Comparison of ENCODE assay signal across 27 cellular contexts in genomic region chr1:70387507-70387906, GRCh38.
"Had no signal": no experiment of that assay in that cellular context is flagged by ENCODE, and none has a peak within 500 bp of the region (broad histone marks: within the 10 kb centered on the region; RNA-seq: fewer than 3 reads in every experiment).

No MANE protein-coding gene starts in this region.

- H3K27ac Mint-ChIP-seq: activated CD4-positive, alpha-beta T cell treated with anti-CD3 and anti-CD28 coated beads, Interleukin-2, amount 10 ng/mL, durations not matched to agents 24 days and 14 days; activated CD8-positive, alpha-beta T cell treated with anti-CD3 and anti-CD28 coated beads, Interleukin-2, amount 10 ng/mL, durations not matched to agents 7 days and 5 days; activated naive CD4-positive, alpha-beta T cell treated with anti-CD3 and anti-CD28 coated beads, Interleukin-2, amount 50 U/mL, for 24 hours; activated naive CD8-positive, alpha-beta T cell treated with anti-CD3 and anti-CD28 coated beads, Interleukin-2, amount 10 ng/mL, durations not matched to agents 7 days and 5 days; activated T-cell treated with anti-CD3 and anti-CD28 coated beads, Interleukin-2, amount 50 U/mL, for 24 hours; activated T-helper 2 cell treated with anti-CD3 and anti-CD28 coated beads, Interferon-gamma antibody, Interleukin-2, Interleukin-4, amounts not matched to agents 10 μg/mL and 5 μg/mL and 100 μg/mL, durations not matched to agents 14 hours and 24 hours and 36 hours; T-helper 1 cell treated with Interleukin-12 subunit alpha and Interleukin-12 subunit beta and Interleukin-4 antibody, amounts not matched to agents 30 μg/mL and 1 μg/mL, for 36 hours; T-helper 2 cell treated with Interferon-gamma antibody and Interleukin-4, amounts not matched to agents 5 μg/mL and 100 μg/mL, for 36 hours had no signal

- ATAC-seq: activated CD8-positive, alpha-beta T cell treated with anti-CD3 and anti-CD28 coated beads, Interleukin-2, amount 10 ng/mL, durations not matched to agents 7 days and 5 days; body of pancreas; Panc1 had no signal

- H3K27ac ChIP-seq: body of pancreas, breast epithelium, SJSA1 had no signal

- DNase-seq: activated CD4-positive, alpha-beta T cell treated with anti-CD3 and anti-CD28 coated beads, Interleukin-2, amount 10 ng/mL, durations not matched to agents 24 days and 14 days; activated CD4-positive, alpha-beta T cell treated with anti-CD3 and anti-CD28 coated beads, Interleukin-2, amount 50 U/mL, for 4 hours; activated CD8-positive, alpha-beta T cell treated with anti-CD3 and anti-CD28 coated beads, Interleukin-2, amount 10 ng/mL, durations not matched to agents 7 days and 5 days; activated gamma-delta T cell; activated naive CD4-positive, alpha-beta T cell treated with Interleukin-2 at 50 U/mL for 16 hours; activated naive CD8-positive, alpha-beta T cell treated with anti-CD3 and anti-CD28 coated beads, Interleukin-2, amount 10 ng/mL, durations not matched to agents 7 days and 5 days; activated T-cell treated with anti-CD3 and anti-CD28 coated beads, Interleukin-2, amount 50 U/mL, for 24 hours; body of pancreas; NCI-H1105; NCI-H1417 treated with DMSO at 0.1 percent for 48 hours; NCI-H187 treated with DMSO at 0.1 percent for 48 hours; NCI-H2081; NCI-H2171 treated with DMSO at 0.1 percent for 48 hours; NCI-H2227 treated with DMSO at 0.1 percent for 48 hours; NCI-H446; NCI-H510A treated with DMSO at 0.1 percent for 48 hours; NCI-H526 treated with DMSO at 0.1 percent for 48 hours; NCI-H774; SHP77; SK-N-SH had no signal

- H3K9me2 ChIP-seq: SK-N-SH had no signal

- H3K36me3 Mint-ChIP-seq: activated naive CD4-positive, alpha-beta T cell treated with anti-CD3 and anti-CD28 coated beads, Interleukin-2, amount 50 U/mL, for 24 hours; activated naive CD8-positive, alpha-beta T cell treated with anti-CD3 and anti-CD28 coated beads, Interleukin-2, amount 10 ng/mL, durations not matched to agents 7 days and 5 days had no signal

- H3K27me3 ChIP-seq: body of pancreas, breast epithelium, SJSA1 had no signal

- H3K4me3 Mint-ChIP-seq: activated CD4-positive, alpha-beta T cell treated with anti-CD3 and anti-CD28 coated beads, Interleukin-2, amount 10 ng/mL, durations not matched to agents 24 days and 14 days; activated CD8-positive, alpha-beta T cell treated with anti-CD3 and anti-CD28 coated beads, Interleukin-2, amount 10 ng/mL, durations not matched to agents 7 days and 5 days; activated naive CD4-positive, alpha-beta T cell treated with anti-CD3 and anti-CD28 coated beads, Interleukin-2, amount 50 U/mL, for 24 hours; activated naive CD8-positive, alpha-beta T cell treated with anti-CD3 and anti-CD28 coated beads, Interleukin-2, amount 10 ng/mL, durations not matched to agents 7 days and 5 days; activated T-cell treated with anti-CD3 and anti-CD28 coated beads, Interleukin-2, amount 50 U/mL, for 24 hours; T-helper 1 cell treated with Interleukin-12 subunit alpha and Interleukin-12 subunit beta and Interleukin-4 antibody, amounts not matched to agents 30 μg/mL and 1 μg/mL, for 36 hours; T-helper 2 cell treated with Interferon-gamma antibody and Interleukin-4, amounts not matched to agents 5 μg/mL and 100 μg/mL, for 36 hours had no signal

- H3K9me3 ChIP-seq: body of pancreas, breast epithelium, SJSA1, SK-N-SH had no signal

- H3K36me3 ChIP-seq: breast epithelium, SJSA1 had no signal

- H3K4me1 ChIP-seq: body of pancreas, breast epithelium, SJSA1 had no signal

- H3K9me3 Mint-ChIP-seq: activated CD4-positive, alpha-beta T cell treated with anti-CD3 and anti-CD28 coated beads, Interleukin-2, amount 10 ng/mL, durations not matched to agents 24 days and 14 days; activated naive CD4-positive, alpha-beta T cell treated with anti-CD3 and anti-CD28 coated beads, Interleukin-2, amount 50 U/mL, for 24 hours; activated naive CD8-positive, alpha-beta T cell treated with anti-CD3 and anti-CD28 coated beads, Interleukin-2, amount 10 ng/mL, durations not matched to agents 7 days and 5 days; activated T-cell treated with anti-CD3 and anti-CD28 coated beads, Interleukin-2, amount 50 U/mL, for 24 hours; activated T-helper 2 cell treated with anti-CD3 and anti-CD28 coated beads, Interferon-gamma antibody, Interleukin-2, Interleukin-4, amounts not matched to agents 10 μg/mL and 5 μg/mL and 100 μg/mL, durations not matched to agents 14 hours and 24 hours and 36 hours; T-helper 1 cell treated with Interleukin-12 subunit alpha and Interleukin-12 subunit beta and Interleukin-4 antibody, amounts not matched to agents 30 μg/mL and 1 μg/mL, for 36 hours; T-helper 2 cell treated with Interferon-gamma antibody and Interleukin-4, amounts not matched to agents 5 μg/mL and 100 μg/mL, for 36 hours had no signal

- H3K4me2 ChIP-seq: SK-N-SH had no signal

- H3K4me1 Mint-ChIP-seq: activated CD4-positive, alpha-beta T cell treated with anti-CD3 and anti-CD28 coated beads, Interleukin-2, amount 10 ng/mL, durations not matched to agents 24 days and 14 days; activated naive CD4-positive, alpha-beta T cell treated with anti-CD3 and anti-CD28 coated beads, Interleukin-2, amount 50 U/mL, for 24 hours; activated naive CD8-positive, alpha-beta T cell treated with anti-CD3 and anti-CD28 coated beads, Interleukin-2, amount 10 ng/mL, durations not matched to agents 7 days and 5 days had no signal

- H3K4me3 ChIP-seq: body of pancreas, breast epithelium, SJSA1 had no signal
